Comparison of ENCODE assay signal across 27 cellular contexts in genomic region chr7:72258074-72258473, GRCh38.
"Had no signal": no experiment of that assay in that cellular context is flagged by ENCODE, and none has a peak within 500 bp of the region (broad histone marks: within the 10 kb centered on the region; RNA-seq: fewer than 3 reads in every experiment).

No MANE protein-coding gene starts in this region.

- H3K27me3 ChIP-seq: stomach, suprapubic skin, testis, thyroid gland, tibial artery, tibial nerve, transverse colon, upper lobe of left lung, upper lobe of right lung, uterus, vagina had no signal

- DNase-seq: stimulated activated CD4-positive, alpha-beta T cell treated with anti-CD3 and anti-CD28 coated beads, Interleukin-2, amount 100 ng/mL, for 48 hours; stimulated activated CD4-positive, alpha-beta T cell treated with anti-CD3 and anti-CD28 coated beads, Interleukin-4, amount 100 ng/mL, for 1 hour; stimulated activated CD4-positive, alpha-beta T cell treated with anti-CD3 and anti-CD28 coated beads, Interleukin-4, amount 100 ng/mL, for 24 hours; stimulated activated CD4-positive, alpha-beta T cell treated with anti-CD3 and anti-CD28 coated beads, Interleukin-4, amount 100 ng/mL, for 4 hours; stimulated activated CD8-positive, alpha-beta memory T cell treated with anti-CD3 and anti-CD28 coated beads, Interleukin-4, amount 100 ng/mL, for 48 hours; stimulated activated naive B cell treated with anti-CD40 and anti-IgM and Interleukin-4, amounts not matched to agents 10 μg/mL and 1 μg/mL and 100 μg/mL, for 72 hours; stimulated activated naive CD4-positive, alpha-beta T cell; stimulated activated naive CD4-positive, alpha-beta T cell treated with Interleukin-2 at 50 U/mL for 16 hours; stimulated activated naive CD8-positive, alpha-beta T cell treated with anti-CD3 and anti-CD28 coated beads, Interleukin-15, amount 100 ng/mL, for 72 hours; stimulated activated naive CD8-positive, alpha-beta T cell treated with anti-CD3 and anti-CD28 coated beads, Interleukin-15, Interleukin-2, amounts not matched to agents 100 U/mL and 50 U/mL, for 24 hours; stomach; substantia nigra; testis; thyroid gland; tibial artery; transverse colon; trophoblast cell; upper lobe of left lung; upper lobe of right lung; uterus had no signal

- FAIRE-seq: urothelium cell line had no signal

- H3K9me3 ChIP-seq: suprapubic skin, testis, thoracic aorta, thyroid gland, tibial artery, transverse colon, upper lobe of left lung, upper lobe of right lung, uterus, vagina had no signal

- H3K4me3 ChIP-seq: stomach, suprapubic skin, testis, thoracic aorta, thyroid gland, tibial artery, tibial nerve, transverse colon, upper lobe of left lung, upper lobe of right lung, uterus, vagina had no signal

- ATAC-seq: stimulated activated effector memory CD8-positive, alpha-beta T cell treated with anti-CD3 and anti-CD28 coated beads, Interleukin-12 subunit alpha, Interleukin-12 subunit beta, amount 100 ng/mL, for 72 hours; stimulated activated memory B cell treated with anti-CD40 and anti-IgM and Interleukin-4, amounts not matched to agents 10 μg/mL and 1 μg/mL and 100 μg/mL, for 72 hours; stimulated activated naive B cell treated with anti-CD40 and anti-IgM and Interleukin-4, amounts not matched to agents 10 μg/mL and 1 μg/mL and 100 μg/mL, for 72 hours; stimulated activated naive CD8-positive, alpha-beta T cell treated with anti-CD3 and anti-CD28 coated beads, Interleukin-15, amount 100 ng/mL, for 72 hours; stimulated activated naive CD8-positive, alpha-beta T cell treated with anti-CD3 and anti-CD28 coated beads, Interleukin-15, Interleukin-2, amounts not matched to agents 100 U/mL and 50 U/mL, for 24 hours; upper lobe of right lung had no signal

- H3K27ac ChIP-seq: stomach, suprapubic skin, testis, thoracic aorta, thyroid gland, tibial artery, tibial nerve, transverse colon, upper lobe of left lung, upper lobe of right lung, uterus, vagina had no signal

- H3K36me3 ChIP-seq: stomach, suprapubic skin, thoracic aorta, thyroid gland, tibial artery, tibial nerve, transverse colon, upper lobe of left lung, upper lobe of right lung, uterus, vagina had no signal

- H3K4me1 ChIP-seq: stomach, suprapubic skin, testis, thyroid gland, tibial artery, tibial nerve, transverse colon, upper lobe of left lung, upper lobe of right lung, uterus, vagina had no signal
